ENCODE assay signal across 12 cellular contexts in the genomic region with DNA sequence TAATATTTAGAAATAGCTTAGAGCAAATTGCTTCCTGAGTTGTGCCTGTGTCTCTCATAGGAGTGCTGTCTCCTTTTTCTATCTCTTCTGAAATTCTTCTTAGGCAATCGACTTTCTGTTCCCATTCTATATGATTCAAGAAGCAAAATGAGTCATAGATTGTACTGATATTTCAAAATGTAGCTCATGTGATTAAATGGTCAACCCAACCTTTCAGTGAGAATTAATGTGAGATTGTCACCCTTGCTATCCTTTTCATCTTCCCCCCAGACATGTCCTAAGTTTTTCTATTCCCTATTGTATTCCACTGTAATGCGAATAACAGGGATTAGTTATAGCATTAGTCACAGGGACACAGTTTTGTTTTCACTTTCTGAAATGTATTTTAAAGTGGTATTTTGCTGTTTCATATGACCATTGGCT.
DNase-seq lines count a peak whose midpoint lies in the region.
"Had no signal": no experiment of that assay in that cellular context is flagged by ENCODE, and none has a peak within 500 bp of the region (broad histone marks: within the 10 kb centered on the region; RNA-seq: fewer than 3 reads in every experiment).

No MANE protein-coding gene starts in this region.

- peak; percentile 67 for DNase-seq in Caki2 (ENCODE audit: low read depth)
- peak; percentile 63 for DNase-seq in HS-5 (ENCODE audit: low read depth)
- peak; percentile 75 for DNase-seq in SKM-1 treated with dmso at 0.1 percent for 144 hours (lab: John Stamatoyannopoulos, UW; ENCODE audit: unreplicated experiment)
- peak; percentile 86 for DNase-seq in iris pigment epithelial cell (ENCODE audit: low read depth)
- no peak for DNase-seq in middle frontal gyrus (ENCODE audit: extremely low spot score, low spot score)
- no peak for DNase-seq in activated T-cell treated with anti-CD3 and anti-CD28 coated beads, Interleukin-2, amount 50 U/mL, for 24 hours
- no peak for DNase-seq in NCI-H146 treated with DMSO at 0.1 percent for 48 hours (lab: John Stamatoyannopoulos, UW; ENCODE audit: unreplicated experiment)
- no peak for DNase-seq in KG1 (lab: John Stamatoyannopoulos, UW)
- DNase-seq: activated gamma-delta T cell, colonic mucosa, NCI-H2081, Right ventricle myocardium superior had no signal

- no peaks in the 10 kb centered on the region for H3K27me3 Mint-ChIP-seq in activated T-cell treated with anti-CD3 and anti-CD28 coated beads, Interleukin-2, amount 50 U/mL, for 24 hours

- H3K36me3 Mint-ChIP-seq in activated T-cell treated with anti-CD3 and anti-CD28 coated beads, Interleukin-2, amount 50 U/mL, for 24 hours (ENCODE audit: low read depth), result no peaks in the 10 kb centered on the region

- in situ Hi-C loops in Caki2 (cut with HindIII; ENCODE audit: low pct_unique_long_range_greater_than_20kb, low sequenced_read_pairs), result no loop called here

- H3K4me1 Mint-ChIP-seq in activated T-cell treated with anti-CD3 and anti-CD28 coated beads, Interleukin-2, amount 50 U/mL, for 24 hours (ENCODE audit: low read depth), result no peaks in the 10 kb centered on the region

- no peaks in the 10 kb centered on the region for H3K9me3 Mint-ChIP-seq in activated T-cell treated with anti-CD3 and anti-CD28 coated beads, Interleukin-2, amount 50 U/mL, for 24 hours

- no peak overlapping the region for H3K27ac Mint-ChIP-seq in activated T-cell treated with anti-CD3 and anti-CD28 coated beads, Interleukin-2, amount 50 U/mL, for 24 hours

- no peak overlapping the region for H3K4me3 Mint-ChIP-seq in activated T-cell treated with anti-CD3 and anti-CD28 coated beads, Interleukin-2, amount 50 U/mL, for 24 hours

Comparison
In these comparisons a context has a peak if more than half of its experiments do, and no peak if none do; other contexts are left out.
1. DNase-seq: peak in Caki2 (single experiment), HS-5 (single experiment), SKM-1 treated with dmso at 0.1 percent for 144 hours (single experiment) and iris pigment epithelial cell (single experiment); none in middle frontal gyrus (single experiment), activated T-cell treated with anti-CD3 and anti-CD28 coated beads, Interleukin-2, amount 50 U/mL, for 24 hours (single experiment), NCI-H146 treated with DMSO at 0.1 percent for 48 hours (single experiment) and KG1 (single experiment).